17 cellular contexts compared by ENCODE assay signal in genomic region chr9:4148215-4148561, GRCh38.
DNase-seq lines count a peak whose midpoint lies in the region; ATAC-seq and TF ChIP-seq lines count a peak whose summit lies in the region.
"Had no signal": no experiment of that assay in that cellular context is flagged by ENCODE, and none has a peak within 500 bp of the region (broad histone marks: within the 10 kb centered on the region; RNA-seq: fewer than 3 reads in every experiment).

No MANE protein-coding gene starts in this region.

- H3K27ac ChIP-seq in body of pancreas (peak overlapping the region; percentile 56 to 74 (median 68)), esophagus muscularis mucosa (replicated peaks in 1 of 4) (no peak overlapping the region), WERI-Rb-1 (no peak overlapping the region)
- H3K27ac ChIP-seq: RWPE1 had no signal

- TF ChIP-seq CTCF in body of pancreas (IDR thresholded peaks at IDR 0.05) (no peak), esophagus muscularis mucosa (IDR thresholded peaks at IDR 0.05) (no peak), nephron (IDR thresholded peaks at IDR 0.05; ENCODE audit: unreplicated experiment in 3 of 3) (no peak), WERI-Rb-1 (IDR thresholded peaks at IDR 0.05; ENCODE audit: low read depth, low read length) (no peak)

- no peak overlapping the region for H3K4me3 ChIP-seq in body of pancreas
- H3K4me3 ChIP-seq in esophagus muscularis mucosa, result no peak overlapping the region
- H3K4me3 ChIP-seq in WERI-Rb-1 (ENCODE audit: low read depth, low read length), result no peak overlapping the region

- H3K4me1 ChIP-seq in body of pancreas, result peaks cover 24% of the 10 kb centered on the region
- H3K4me1 ChIP-seq in esophagus muscularis mucosa, result peaks cover 0 to 52% (median 44%) of the 10 kb centered on the region in 4 donors

- TF ChIP-seq EP300 in esophagus muscularis mucosa (IDR thresholded peaks at IDR 0.05), result no peak

- no peaks in the 10 kb centered on the region for H3K36me3 Mint-ChIP-seq in nephron (ENCODE audit: low read depth)
- H3K36me3 Mint-ChIP-seq: CD4-positive, CD25-positive, alpha-beta regulatory T cell had no signal

- H3K4me3 Mint-ChIP-seq in nephron, result no peak overlapping the region
- H3K4me3 Mint-ChIP-seq: CD4-positive, CD25-positive, alpha-beta regulatory T cell had no signal

- H3K9me3 Mint-ChIP-seq in nephron, result no peaks in the 10 kb centered on the region
- H3K9me3 Mint-ChIP-seq: CD4-positive, CD25-positive, alpha-beta regulatory T cell had no signal

- H3K9me3 ChIP-seq in body of pancreas (no peaks in the 10 kb centered on the region), esophagus muscularis mucosa (no peaks in the 10 kb centered on the region), WERI-Rb-1 (ENCODE audit: severe bottlenecking) (no peaks in the 10 kb centered on the region)

- peaks cover 7% of the 10 kb centered on the region for H3K27me3 Mint-ChIP-seq in nephron (ENCODE audit: low read depth)

- WGBS in body of pancreas, 2 donors, result 6 to 27% methylated on average over 2 of the region's 2 CpGs
- 69% methylated on average over 2 of the region's 2 CpGs for WGBS in esophagus muscularis mucosa

- DNase-seq in COLO668 (lab: John Stamatoyannopoulos, UW; ENCODE audit: unreplicated experiment) (peak; percentile 4), body of pancreas (no peak), esophagus muscularis mucosa (ENCODE audit: extremely low spot score) (peak; percentile 1), WERI-Rb-1 (no peak), CD1c-positive myeloid dendritic cell (ENCODE audit: extremely low spot score) (no peak), SHP77 (lab: John Stamatoyannopoulos, UW) (no peak)
- DNase-seq: AML-193; CD4-positive, CD25-positive, alpha-beta regulatory T cell; DND-41; GF-D8; NCI-H1048; NCI-H1694 treated with DMSO at 0.1 percent for 48 hours; NCI-H345 had no signal

- H3K27me3 ChIP-seq in body of pancreas (no peaks in the 10 kb centered on the region), esophagus muscularis mucosa (no peaks in the 10 kb centered on the region), WERI-Rb-1 (ENCODE audit: insufficient read depth, low read depth, severe bottlenecking) (peaks cover 6% of the 10 kb centered on the region)

- H3K27ac Mint-ChIP-seq in nephron, result peak overlapping the region; percentile 75 to 87 (median 85)
- H3K27ac Mint-ChIP-seq: CD4-positive, CD25-positive, alpha-beta regulatory T cell had no signal

- TF ChIP-seq POLR2A in body of pancreas (IDR thresholded peaks at IDR 0.05) (no peak), esophagus muscularis mucosa (IDR thresholded peaks at IDR 0.05; ENCODE audit: low read depth) (no peak)

- ATAC-seq in body of pancreas (peak; percentile 11), GM21576 (IDR thresholded peaks at IDR 0.05; ENCODE audit: unreplicated experiment) (no peak)
- ATAC-seq: HCT116 had no signal

- H3K4me1 Mint-ChIP-seq in nephron, result peaks cover 39% of the 10 kb centered on the region
- H3K4me1 Mint-ChIP-seq: CD4-positive, CD25-positive, alpha-beta regulatory T cell had no signal

- intact Hi-C loops in body of pancreas (cut with DNase I) (loop anchor here (10.0 kb wide), 1 partner anchor 77 kb away; no protein-coding TSS in a partner anchor), esophagus muscularis mucosa (cut with DNase I) (no loop called here)

- H3K36me3 ChIP-seq in body of pancreas (replicated peaks in 1 of 2; ENCODE audit: insufficient read depth in 1 of 2, low read depth in 2 of 2) (no peaks in the 10 kb centered on the region), esophagus muscularis mucosa (no peaks in the 10 kb centered on the region), WERI-Rb-1 (no peaks in the 10 kb centered on the region)

Comparison
In these comparisons a context has a peak if more than half of its experiments do, and no peak if none do; other contexts are left out.
1. DNase-seq: peak in COLO668 (single experiment) and esophagus muscularis mucosa (single experiment); none in body of pancreas (0 of 4), WERI-Rb-1 (single experiment), CD1c-positive myeloid dendritic cell (single experiment) and SHP77 (0 of 2).
2. H3K27ac ChIP-seq: peak in body of pancreas (4 of 4); none in esophagus muscularis mucosa (0 of 4) and WERI-Rb-1 (single experiment).